Comparison of ENCODE assay signal across 18 cellular contexts in the genomic region with DNA sequence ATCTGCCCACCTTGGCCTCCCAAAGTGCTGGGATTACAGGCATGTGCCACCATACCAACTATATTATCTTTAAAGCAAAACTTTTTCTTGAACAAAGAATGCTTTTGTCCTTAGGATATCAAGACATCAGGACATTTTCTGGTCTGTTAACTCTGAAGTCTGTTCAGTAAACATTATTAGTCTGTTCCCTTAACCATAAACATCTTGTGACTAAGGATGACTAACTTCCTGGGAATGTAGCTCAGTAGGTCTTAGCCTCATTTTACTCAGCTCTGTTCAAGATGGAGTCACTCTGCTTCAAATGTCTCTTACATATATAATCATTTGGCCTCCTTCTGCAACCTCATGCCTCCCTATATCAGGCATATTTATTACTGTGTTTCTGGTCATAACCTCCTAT.
DNase-seq lines count a peak whose midpoint lies in the region; ATAC-seq and TF ChIP-seq lines count a peak whose summit lies in the region.
"Had no signal": no experiment of that assay in that cellular context is flagged by ENCODE, and none has a peak within 500 bp of the region (broad histone marks: within the 10 kb centered on the region; RNA-seq: fewer than 3 reads in every experiment).

No MANE protein-coding gene starts in this region.

- H3K4me1 Mint-ChIP-seq in stimulated activated naive CD8-positive, alpha-beta T cell treated with anti-CD3 and anti-CD28 coated beads, Interleukin-15, amount 100 ng/mL, for 72 hours, result no peaks in the 10 kb centered on the region
- H3K4me1 Mint-ChIP-seq: CD8-positive, alpha-beta memory T cell; WTC11 had no signal

- H3K4me3 ChIP-seq in fibroblast of lung (replicated peaks in 1 of 4; ENCODE audit: control extremely low read depth in 1 of 4, insufficient read depth in 1 of 4, low read depth in 3 of 4, low read length in 4 of 4), result no peak overlapping the region
- H3K4me3 ChIP-seq: testis had no signal

- no peaks in the 10 kb centered on the region for H3K4me1 ChIP-seq in fibroblast of lung (ENCODE audit: control insufficient read depth, extremely low read depth, insufficient read depth, low read length)
- H3K4me1 ChIP-seq: testis had no signal

- H3K36me3 ChIP-seq in fibroblast of lung (ENCODE audit: control insufficient read depth, insufficient read depth, low read length), result no peaks in the 10 kb centered on the region
- H3K36me3 ChIP-seq: brain microvascular endothelial cell had no signal

- H3K9ac ChIP-seq in fibroblast of lung (ENCODE audit: insufficient read depth, low read length), result no peak overlapping the region

- H3K4me3 Mint-ChIP-seq in stimulated activated naive CD8-positive, alpha-beta T cell treated with anti-CD3 and anti-CD28 coated beads, Interleukin-15, amount 100 ng/mL, for 72 hours, result no peak overlapping the region
- H3K4me3 Mint-ChIP-seq: CD8-positive, alpha-beta memory T cell; WTC11 had no signal

- no peaks in the 10 kb centered on the region for H3K27me3 ChIP-seq in fibroblast of lung (ENCODE audit: control insufficient read depth, insufficient read depth, low read length)
- H3K27me3 ChIP-seq: brain microvascular endothelial cell, testis had no signal

- H3K27ac Mint-ChIP-seq in stimulated activated naive CD8-positive, alpha-beta T cell treated with anti-CD3 and anti-CD28 coated beads, Interleukin-15, amount 100 ng/mL, for 72 hours, result no peak overlapping the region
- H3K27ac Mint-ChIP-seq: CD8-positive, alpha-beta memory T cell; WTC11 had no signal

- no peak for ATAC-seq in stimulated activated naive CD8-positive, alpha-beta T cell treated with anti-CD3 and anti-CD28 coated beads, Interleukin-15, amount 100 ng/mL, for 72 hours
- no peak for ATAC-seq in stimulated activated naive CD8-positive, alpha-beta T cell treated with anti-CD3 and anti-CD28 coated beads, Interleukin-15, Interleukin-2, amounts not matched to agents 100 U/mL and 50 U/mL, for 24 hours
- ATAC-seq in GM18907 (IDR thresholded peaks at IDR 0.05; ENCODE audit: unreplicated experiment) (no peak), GM21526 (IDR thresholded peaks at IDR 0.05; ENCODE audit: low FRiP score, unreplicated experiment) (no peak)
- ATAC-seq: left colon, WTC11 had no signal

- no peak overlapping the region for H3K4me2 ChIP-seq in fibroblast of lung (ENCODE audit: extremely low read depth, insufficient read depth, low read length)

- TF ChIP-seq CTCF in fibroblast of lung (conservative IDR thresholded peaks at IDR 0.05 in 1 of 2, IDR thresholded peaks at IDR 0.05 in 1 of 2; ENCODE audit: low read depth in 1 of 2, low read length in 2 of 2), result no peak

- H3K27me3 Mint-ChIP-seq in stimulated activated naive CD8-positive, alpha-beta T cell treated with anti-CD3 and anti-CD28 coated beads, Interleukin-15, amount 100 ng/mL, for 72 hours, result no peaks in the 10 kb centered on the region
- H3K27me3 Mint-ChIP-seq: CD8-positive, alpha-beta memory T cell had no signal

- H3K27ac ChIP-seq in fibroblast of lung (ENCODE audit: insufficient read depth, low read length), result no peak overlapping the region
- H3K27ac ChIP-seq: brain microvascular endothelial cell, testis had no signal

- peak; percentile 7 for DNase-seq in GM03348 (ENCODE audit: low spot score)
- DNase-seq in RKO (ENCODE audit: low spot score), result peak; percentile 49
- DNase-seq in fibroblast of lung (ENCODE audit: low read depth in 2 of 2), result peak; percentile 25 to 49
- peak; percentile 98 for DNase-seq in renal cortical epithelial cell (ENCODE audit: low read depth)
- DNase-seq in stimulated activated naive CD8-positive, alpha-beta T cell treated with anti-CD3 and anti-CD28 coated beads, Interleukin-15, amount 100 ng/mL, for 72 hours, result no peak
- no peak for DNase-seq in stimulated activated naive CD8-positive, alpha-beta T cell treated with anti-CD3 and anti-CD28 coated beads, Interleukin-15, Interleukin-2, amounts not matched to agents 100 U/mL and 50 U/mL, for 24 hours
- DNase-seq: activated naive CD4-positive, alpha-beta T cell; brain microvascular endothelial cell; CD8-positive, alpha-beta memory T cell; effector CD4-positive, alpha-beta T cell; IMR-90; left colon; NCI-H1417; NCI-H2227 treated with DMSO at 0.1 percent for 48 hours; testis had no signal

- H3K9me3 Mint-ChIP-seq in stimulated activated naive CD8-positive, alpha-beta T cell treated with anti-CD3 and anti-CD28 coated beads, Interleukin-15, amount 100 ng/mL, for 72 hours, result no peaks in the 10 kb centered on the region

- no peaks in the 10 kb centered on the region for H4K20me1 ChIP-seq in fibroblast of lung (ENCODE audit: control insufficient read depth, extremely low read depth, insufficient read depth, low read length)

- no peaks in the 10 kb centered on the region for H3K79me2 ChIP-seq in fibroblast of lung (ENCODE audit: control insufficient read depth, insufficient read depth, low read length)

- H2AFZ ChIP-seq in fibroblast of lung (ENCODE audit: low read length), result no peak overlapping the region

- no peaks in the 10 kb centered on the region for H3K9me3 ChIP-seq in fibroblast of lung (ENCODE audit: control insufficient read depth, insufficient read depth, low read depth, low read length)
- H3K9me3 ChIP-seq: testis had no signal

Comparison
In these comparisons a context has a peak if more than half of its experiments do, and no peak if none do; other contexts are left out.
1. DNase-seq: peak in GM03348 (single experiment), RKO (single experiment), fibroblast of lung (2 of 2) and renal cortical epithelial cell (single experiment); none in stimulated activated naive CD8-positive, alpha-beta T cell treated with anti-CD3 and anti-CD28 coated beads, Interleukin-15, amount 100 ng/mL, for 72 hours (0 of 2) and stimulated activated naive CD8-positive, alpha-beta T cell treated with anti-CD3 and anti-CD28 coated beads, Interleukin-15, Interleukin-2, amounts not matched to agents 100 U/mL and 50 U/mL, for 24 hours (single experiment).